In the genomic region with DNA sequence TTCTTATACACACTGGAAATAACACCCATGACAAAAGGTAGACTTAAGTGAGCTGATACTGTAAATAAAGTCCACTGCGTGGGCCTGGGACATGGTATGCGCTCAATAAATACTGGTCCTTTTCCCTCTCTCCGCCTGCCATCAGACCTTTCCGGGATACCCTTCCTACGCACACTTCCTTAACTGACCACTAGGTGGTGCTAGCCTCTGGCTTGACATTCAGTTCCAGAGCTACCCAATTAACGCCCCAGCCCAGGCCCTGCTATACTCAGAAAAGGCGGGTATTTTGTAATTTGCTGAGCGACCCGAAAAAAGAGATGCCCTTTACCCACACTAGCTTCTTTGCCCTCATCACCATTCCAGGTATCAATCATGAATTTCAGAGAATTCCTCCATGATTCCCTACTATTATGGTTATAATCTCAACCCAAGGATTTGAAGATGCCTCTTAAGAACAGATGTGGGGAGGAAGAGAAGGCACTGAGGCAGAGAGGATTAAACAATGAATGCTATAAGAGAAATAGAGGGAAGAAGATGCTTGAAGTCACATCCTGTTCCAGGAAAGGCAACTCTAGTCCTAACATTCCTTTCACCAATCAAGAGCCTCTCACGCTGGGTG, we compare ENCODE assay signal across 8 cellular contexts. TPM values are rescaled to one million over a fixed set of nuclear protein-coding genes. Genes with fewer than 3 reads are reported as not detected.
DNase-seq lines count a peak whose midpoint lies in the region; ATAC-seq and TF ChIP-seq lines count a peak whose summit lies in the region.

No MANE protein-coding gene starts in this region.

- peak; percentile 62 to 83 for ATAC-seq in CD4-positive, CD25-positive, alpha-beta regulatory T cell (ENCODE audit: low read depth in 2 of 2)
- ATAC-seq in lower lobe of right lung = peak; percentile 42 to 67

- H3K36me3 Mint-ChIP-seq in CD4-positive, CD25-positive, alpha-beta regulatory T cell = no peaks in the 10 kb centered on the region
- H3K36me3 Mint-ChIP-seq in activated CD4-positive, alpha-beta T cell treated with anti-CD3 and anti-CD28 coated beads, Interleukin-2, amount 10 ng/mL, durations not matched to agents 24 days and 14 days (ENCODE audit: low read depth) = peaks cover 5% of the 10 kb centered on the region

- POLR2A ChIA-PET in HEK293T (lab: Yijun Ruan, JAX) = interaction anchor here (0.7 to 1.0 kb wide), 2 partner anchors 12 to 13 kb away, joined by 3 to 4 read pairs; a partner anchor contains a TSS

- peaks cover 7% of the 10 kb centered on the region for H3K27me3 ChIP-seq in CD4-positive, CD25-positive, alpha-beta regulatory T cell (ENCODE audit: control insufficient read depth, insufficient read depth, low read length)
- H3K27me3 ChIP-seq in lower lobe of right lung (ENCODE audit: low read depth) = no peaks in the 10 kb centered on the region

- peaks cover 0 to 3% of the 10 kb centered on the region in 2 experiments for H3K9me3 ChIP-seq in CD4-positive, CD25-positive, alpha-beta regulatory T cell (ENCODE audit: control insufficient read depth in 2 of 2, low read length in 2 of 2)
- H3K9me3 ChIP-seq in lower lobe of right lung = no peaks in the 10 kb centered on the region

- no peak overlapping the region for H3K4me3 ChIP-seq in CD4-positive, CD25-positive, alpha-beta regulatory T cell (ENCODE audit: low read depth, low read length)
- H3K4me3 ChIP-seq in coronary artery (no peak overlapping the region), lower lobe of right lung (no peak overlapping the region)

- H3K9me3 Mint-ChIP-seq in CD4-positive, CD25-positive, alpha-beta regulatory T cell = peaks cover 0 to 3% (median 0%) of the 10 kb centered on the region in 7 donors
- peaks cover 7% of the 10 kb centered on the region for H3K9me3 Mint-ChIP-seq in activated CD4-positive, alpha-beta T cell treated with anti-CD3 and anti-CD28 coated beads, Interleukin-2, amount 10 ng/mL, durations not matched to agents 24 days and 14 days

- H3K36me3 ChIP-seq in CD4-positive, CD25-positive, alpha-beta regulatory T cell (ENCODE audit: control insufficient read depth, insufficient read depth, low read length) = no peaks in the 10 kb centered on the region
- no peaks in the 10 kb centered on the region for H3K36me3 ChIP-seq in lower lobe of right lung

- H3K27ac Mint-ChIP-seq in CD4-positive, CD25-positive, alpha-beta regulatory T cell = peak overlapping the region in 1 of 3 donors; percentile 87
- H3K27ac Mint-ChIP-seq in activated CD4-positive, alpha-beta T cell treated with anti-CD3 and anti-CD28 coated beads, Interleukin-2, amount 10 ng/mL, durations not matched to agents 24 days and 14 days = no peak overlapping the region

- H3K4me1 Mint-ChIP-seq in CD4-positive, CD25-positive, alpha-beta regulatory T cell = peaks cover 4 to 18% (median 10%) of the 10 kb centered on the region in 4 donors
- H3K4me1 Mint-ChIP-seq in activated CD4-positive, alpha-beta T cell treated with anti-CD3 and anti-CD28 coated beads, Interleukin-2, amount 10 ng/mL, durations not matched to agents 24 days and 14 days = peaks cover 4% of the 10 kb centered on the region

- CTCF ChIA-PET in HEK293T (lab: Yijun Ruan, JAX) = interaction anchor here (0.6 to 3.1 kb wide), 17 partner anchors 9 to 136 kb away, joined by 3 to 19 read pairs (median 4); a partner anchor contains a TSS

- H3K4me1 ChIP-seq in CD4-positive, CD25-positive, alpha-beta regulatory T cell (ENCODE audit: control insufficient read depth, insufficient read depth, low read length, poor library complexity, severe bottlenecking) = peaks cover 22% of the 10 kb centered on the region
- peaks cover 16% of the 10 kb centered on the region for H3K4me1 ChIP-seq in lower lobe of right lung

- DNase-seq in CD4-positive, CD25-positive, alpha-beta regulatory T cell = peak; percentile 70 to 75 (median 74)
- DNase-seq in HEK293T (ENCODE audit: extremely low spot score) (peak; percentile 78), NCI-H524 treated with DMSO at 0.1 percent for 48 hours (lab: John Stamatoyannopoulos, UW) (peak; percentile 24), coronary artery (ENCODE audit: low spot score) (no peak), lower lobe of right lung (no peak), cortex of kidney (lab: John Stamatoyannopoulos, UW) (no peak)
- DNase-seq in activated CD4-positive, alpha-beta T cell treated with anti-CD3 and anti-CD28 coated beads, Interleukin-2, amount 10 ng/mL, durations not matched to agents 24 days and 14 days = peak; percentile 93
- DNase-seq in stimulated activated CD8-positive, alpha-beta memory T cell treated with anti-CD3 and anti-CD28 coated beads, Interleukin-12 subunit alpha, Interleukin-12 subunit beta, amount 100 ng/mL, for 4 hours (ENCODE audit: low read depth) = peak; percentile 41

- TF ChIP-seq CTCF in coronary artery (IDR thresholded peaks at IDR 0.05) (peak; percentile 90), lower lobe of right lung (IDR thresholded peaks at IDR 0.05) (peak; percentile 98)

- intact Hi-C loops in activated CD4-positive, alpha-beta T cell treated with anti-CD3 and anti-CD28 coated beads, Interleukin-2, amount 10 ng/mL, durations not matched to agents 24 days and 14 days (cut with micrococcal nuclease) = loop anchor here (1.0 to 2.0 kb wide), 2 partner anchors 48 to 59 kb away; no protein-coding TSS in a partner anchor
- intact Hi-C loops in lower lobe of right lung (cut with DNase I) = loop anchor here (10.0 kb wide), 1 partner anchor 50 kb away; no protein-coding TSS in a partner anchor

- peaks cover 28% of the 10 kb centered on the region for H3K27me3 Mint-ChIP-seq in CD4-positive, CD25-positive, alpha-beta regulatory T cell
- peaks cover 31% of the 10 kb centered on the region for H3K27me3 Mint-ChIP-seq in activated CD4-positive, alpha-beta T cell treated with anti-CD3 and anti-CD28 coated beads, Interleukin-2, amount 10 ng/mL, durations not matched to agents 24 days and 14 days

- peak overlapping the region in 2 of 4 donors; percentile 27 to 85 for H3K4me3 Mint-ChIP-seq in CD4-positive, CD25-positive, alpha-beta regulatory T cell
- no peak overlapping the region for H3K4me3 Mint-ChIP-seq in activated CD4-positive, alpha-beta T cell treated with anti-CD3 and anti-CD28 coated beads, Interleukin-2, amount 10 ng/mL, durations not matched to agents 24 days and 14 days

- H3K27ac ChIP-seq in CD4-positive, CD25-positive, alpha-beta regulatory T cell (ENCODE audit: insufficient read depth, low read length, poor library complexity, severe bottlenecking) = no peak overlapping the region
- H3K27ac ChIP-seq in coronary artery = no peak overlapping the region
- H3K27ac ChIP-seq in lower lobe of right lung = no peak overlapping the region

TF ChIP-seq in HEK293T, 16 proteins besides CTCF, POLR2A, EP300 and RAD21:
- TF ChIP-seq FOXA1 (IDR thresholded peaks at IDR 0.05) (no peak), L3MBTL2 (conservative IDR thresholded peaks at IDR 0.05) (no peak), CTBP1 (IDR thresholded peaks at IDR 0.05; ENCODE audit: borderline replicate concordance) (no peak), SUZ12 (IDR thresholded peaks at IDR 0.05) (no peak)

RNA-seq across cellular contexts. Expression of a gene that starts 3.9 kb away (rescaled TPM):
- 3.9 TPM for total RNA-seq in CD4-positive, CD25-positive, alpha-beta regulatory T cell
- under 1 TPM in 3 of 4 donors, not detected in 1; 0.13 to 0.24 (median 0.18) TPM for polyA plus RNA-seq in CD4-positive, CD25-positive, alpha-beta regulatory T cell
- total RNA-seq in activated CD4-positive, alpha-beta T cell treated with anti-CD3 and anti-CD28 coated beads, Interleukin-2, amount 10 ng/mL, durations not matched to agents 24 days and 14 days = 0.28 and 0.93 TPM in 2 replicates
- 404 TPM for total RNA-seq in lower lobe of right lung

RNA-seq across cellular contexts. Expression of a gene that starts 13.2 kb away (rescaled TPM):
- total RNA-seq in CD4-positive, CD25-positive, alpha-beta regulatory T cell = 215 TPM
- polyA plus RNA-seq in CD4-positive, CD25-positive, alpha-beta regulatory T cell = 10 to 100 TPM; 69.2 to 81.6 (median 76.4) TPM
- 304 and 319 TPM in 2 replicates for total RNA-seq in activated CD4-positive, alpha-beta T cell treated with anti-CD3 and anti-CD28 coated beads, Interleukin-2, amount 10 ng/mL, durations not matched to agents 24 days and 14 days
- total RNA-seq in lower lobe of right lung = 269 TPM

RNA-seq across cellular contexts. Expression of a gene that starts 23.1 kb away (rescaled TPM):
- total RNA-seq in CD4-positive, CD25-positive, alpha-beta regulatory T cell = not detected
- polyA plus RNA-seq in CD4-positive, CD25-positive, alpha-beta regulatory T cell = not detected
- total RNA-seq in activated CD4-positive, alpha-beta T cell treated with anti-CD3 and anti-CD28 coated beads, Interleukin-2, amount 10 ng/mL, durations not matched to agents 24 days and 14 days = not detected in 2 replicates
- not detected for total RNA-seq in lower lobe of right lung

RNA-seq across cellular contexts. Expression of a gene that starts 35.5 kb away (rescaled TPM):
- 7.5 TPM for total RNA-seq in CD4-positive, CD25-positive, alpha-beta regulatory T cell
- polyA plus RNA-seq in CD4-positive, CD25-positive, alpha-beta regulatory T cell = 1 to 10 TPM in 2 of 4 donors, under 1 TPM in 2; 0.31 to 1.2 (median 0.90) TPM
- 70.5 and 76.7 TPM in 2 replicates for total RNA-seq in activated CD4-positive, alpha-beta T cell treated with anti-CD3 and anti-CD28 coated beads, Interleukin-2, amount 10 ng/mL, durations not matched to agents 24 days and 14 days
- total RNA-seq in lower lobe of right lung = 28.9 TPM

RNA-seq across cellular contexts. Expression of a gene that starts 45.8 kb away (rescaled TPM):
- 14.7 TPM for total RNA-seq in CD4-positive, CD25-positive, alpha-beta regulatory T cell
- 1 to 10 TPM; 3.1 to 7.1 (median 4.7) TPM for polyA plus RNA-seq in CD4-positive, CD25-positive, alpha-beta regulatory T cell
- total RNA-seq in activated CD4-positive, alpha-beta T cell treated with anti-CD3 and anti-CD28 coated beads, Interleukin-2, amount 10 ng/mL, durations not matched to agents 24 days and 14 days = 77.0 and 80.6 TPM in 2 replicates
- total RNA-seq in lower lobe of right lung = 19.1 TPM

Comparison
In these comparisons a context has a peak if more than half of its experiments do, and no peak if none do; other contexts are left out.
1. DNase-seq: peak in CD4-positive, CD25-positive, alpha-beta regulatory T cell (3 of 3), HEK293T (single experiment), NCI-H524 treated with DMSO at 0.1 percent for 48 hours (single experiment), activated CD4-positive, alpha-beta T cell treated with anti-CD3 and anti-CD28 coated beads, Interleukin-2, amount 10 ng/mL, durations not matched to agents 24 days and 14 days (single experiment) and stimulated activated CD8-positive, alpha-beta memory T cell treated with anti-CD3 and anti-CD28 coated beads, Interleukin-12 subunit alpha, Interleukin-12 subunit beta, amount 100 ng/mL, for 4 hours (single experiment); none in coronary artery (single experiment), lower lobe of right lung (single experiment) and cortex of kidney (single experiment).
2. RNA of a gene that starts 3.9 kb away (total RNA-seq): 404 TPM in lower lobe of right lung (single experiment); 3.9 TPM in CD4-positive, CD25-positive, alpha-beta regulatory T cell (single experiment) and 0.28 to 0.93 TPM in activated CD4-positive, alpha-beta T cell treated with anti-CD3 and anti-CD28 coated beads, Interleukin-2, amount 10 ng/mL, durations not matched to agents 24 days and 14 days; every median in the first group is over 10 times any median in the second.